ENCODE assay signal across 1 cellular context in the genomic region with DNA sequence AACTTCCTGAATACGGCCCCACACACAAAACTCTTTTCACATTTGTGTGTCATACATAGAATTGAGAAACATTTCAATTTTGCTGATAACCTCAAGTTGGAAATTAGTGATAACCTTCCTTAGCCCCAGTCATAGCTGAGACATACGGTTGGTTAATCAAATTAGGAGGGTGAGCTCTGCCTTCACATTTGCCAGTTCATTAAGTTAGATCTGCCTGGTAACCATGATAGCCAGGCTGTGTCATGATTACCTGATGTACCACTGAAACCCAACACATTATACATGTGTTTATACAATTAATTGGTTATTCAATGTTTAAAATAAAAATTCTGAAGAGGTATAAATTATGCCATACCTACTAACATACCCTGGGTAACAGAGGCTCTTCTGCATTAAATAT.
TF ChIP-seq lines count a peak whose summit lies in the region.

No MANE protein-coding gene starts in this region.

TF ChIP-seq in K562, 482 proteins besides CTCF, POLR2A, EP300 and RAD21 (continued from another document):
- no peak for TF ChIP-seq HOXB6 (CRISPR knock-in tag; IDR thresholded peaks at IDR 0.05; ENCODE audit: borderline replicate concordance)
- no peak for TF ChIP-seq BRD4 (IDR thresholded peaks at IDR 0.05)
- no peak for TF ChIP-seq SMARCC2 (IDR thresholded peaks at IDR 0.05; ENCODE audit: low read depth)
- TF ChIP-seq CHCHD3 (CRISPR knock-in tag; IDR thresholded peaks at IDR 0.05), result no peak
- TF ChIP-seq, protein P1, sequence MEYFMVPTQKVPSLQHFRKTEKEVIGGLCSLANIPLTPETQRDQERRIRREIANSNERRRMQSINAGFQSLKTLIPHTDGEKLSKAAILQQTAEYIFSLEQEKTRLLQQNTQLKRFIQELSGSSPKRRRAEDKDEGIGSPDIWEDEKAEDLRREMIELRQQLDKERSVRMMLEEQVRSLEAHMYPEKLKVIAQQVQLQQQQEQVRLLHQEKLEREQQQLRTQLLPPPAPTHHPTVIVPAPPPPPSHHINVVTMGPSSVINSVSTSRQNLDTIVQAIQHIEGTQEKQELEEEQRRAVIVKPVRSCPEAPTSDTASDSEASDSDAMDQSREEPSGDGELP (CRISPR knock-in tag; IDR thresholded peaks at IDR 0.05; ENCODE audit: borderline replicate concordance), result no peak
- TF ChIP-seq, protein P2, sequence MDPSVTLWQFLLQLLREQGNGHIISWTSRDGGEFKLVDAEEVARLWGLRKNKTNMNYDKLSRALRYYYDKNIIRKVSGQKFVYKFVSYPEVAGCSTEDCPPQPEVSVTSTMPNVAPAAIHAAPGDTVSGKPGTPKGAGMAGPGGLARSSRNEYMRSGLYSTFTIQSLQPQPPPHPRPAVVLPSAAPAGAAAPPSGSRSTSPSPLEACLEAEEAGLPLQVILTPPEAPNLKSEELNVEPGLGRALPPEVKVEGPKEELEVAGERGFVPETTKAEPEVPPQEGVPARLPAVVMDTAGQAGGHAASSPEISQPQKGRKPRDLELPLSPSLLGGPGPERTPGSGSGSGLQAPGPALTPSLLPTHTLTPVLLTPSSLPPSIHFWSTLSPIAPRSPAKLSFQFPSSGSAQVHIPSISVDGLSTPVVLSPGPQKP (CRISPR knock-in tag; IDR thresholded peaks at IDR 0.05), result no peak
- TF ChIP-seq, protein P3, sequence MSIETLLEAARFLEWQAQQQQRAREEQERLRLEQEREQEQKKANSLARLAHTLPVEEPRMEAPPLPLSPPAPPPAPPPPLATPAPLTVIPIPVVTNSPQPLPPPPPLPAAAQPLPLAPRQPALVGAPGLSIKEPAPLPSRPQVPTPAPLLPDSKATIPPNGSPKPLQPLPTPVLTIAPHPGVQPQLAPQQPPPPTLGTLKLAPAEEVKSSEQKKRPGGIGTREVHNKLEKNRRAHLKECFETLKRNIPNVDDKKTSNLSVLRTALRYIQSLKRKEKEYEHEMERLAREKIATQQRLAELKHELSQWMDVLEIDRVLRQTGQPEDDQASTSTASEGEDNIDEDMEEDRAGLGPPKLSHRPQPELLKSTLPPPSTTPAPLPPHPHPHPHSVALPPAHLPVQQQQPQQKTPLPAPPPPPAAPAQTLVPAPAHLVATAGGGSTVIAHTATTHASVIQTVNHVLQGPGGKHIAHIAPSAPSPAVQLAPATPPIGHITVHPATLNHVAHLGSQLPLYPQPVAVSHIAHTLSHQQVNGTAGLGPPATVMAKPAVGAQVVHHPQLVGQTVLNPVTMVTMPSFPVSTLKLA (conservative IDR thresholded peaks at IDR 0.05), result no peak
